ENCODE assay signal across 8 cellular contexts in genomic region chr1:95116666-95117206, GRCh38. TPM values are rescaled to one million over a fixed set of nuclear protein-coding genes. Genes with fewer than 3 reads are reported as not detected.
DNase-seq lines count a peak whose midpoint lies in the region; ATAC-seq and TF ChIP-seq lines count a peak whose summit lies in the region.

No MANE protein-coding gene starts in this region.

- no peaks in the 10 kb centered on the region for H3K36me3 Mint-ChIP-seq in HFFc6 (ENCODE audit: low read depth)

- H3K27ac ChIP-seq in adrenal gland (peak overlapping the region in 4 of 5 donors; percentile 36 to 91 (median 76)), right atrium auricular region (peak overlapping the region; percentile 84 to 91), prostate gland (peak overlapping the region; percentile 78 to 80)

- H3K4me1 ChIP-seq in adrenal gland (replicated peaks in 1 of 2): peaks cover under 1 to 2% of the 10 kb centered on the region in 2 donors
- H3K4me1 ChIP-seq in right atrium auricular region: peaks cover 0 to 19% of the 10 kb centered on the region in 2 donors
- no peaks in the 10 kb centered on the region for H3K4me1 ChIP-seq in prostate gland (replicated peaks)

- peaks cover 28% of the 10 kb centered on the region for H3K27me3 Mint-ChIP-seq in HFFc6 (ENCODE audit: insufficient read depth)

- H3K27ac Mint-ChIP-seq in HFFc6: no peak overlapping the region

- 0 to 4% (median 2%) methylated on average over 15 to 17 of the region's 17 CpGs for WGBS in adrenal gland, 4 donors
- under 1% methylated on average over 17 of the region's 17 CpGs for WGBS in prostate gland

- ATAC-seq in SK-N-SH treated with all-trans-retinoic acid at 6 μM for 48 hours: peak; percentile 85
- no peak for ATAC-seq in HG03565 (IDR thresholded peaks at IDR 0.05; ENCODE audit: unreplicated experiment)

- H3K27me3 ChIP-seq in GM06990 (replicated peaks; ENCODE audit: control insufficient read depth, insufficient read depth, low read length) (no peaks in the 10 kb centered on the region; the same call in none of the 2 replicates), adrenal gland (no peaks in the 10 kb centered on the region), right atrium auricular region (no peaks in the 10 kb centered on the region), prostate gland (replicated peaks; ENCODE audit: insufficient read depth) (no peaks in the 10 kb centered on the region)

- DNase-seq in GM06990 (ENCODE audit: extremely low read depth, insufficient read length): peak; percentile 9
- peak; percentile 13 for DNase-seq in HFFc6
- DNase-seq in NCI-H1048 (lab: John Stamatoyannopoulos, UW): peak; percentile 71
- DNase-seq in adrenal gland: peak; percentile 66 to 83 (median 70)
- DNase-seq in right atrium auricular region (ENCODE audit: low spot score): peak; percentile 75
- peak; percentile 60 for DNase-seq in prostate gland (ENCODE audit: low spot score)

- H3K4me1 Mint-ChIP-seq in HFFc6 (ENCODE audit: low read depth): peaks cover 5% of the 10 kb centered on the region

- no peaks in the 10 kb centered on the region for H3K9me3 Mint-ChIP-seq in HFFc6

- H3K9me3 ChIP-seq in adrenal gland (replicated peaks in 1 of 3) (no peaks in the 10 kb centered on the region), right atrium auricular region (no peaks in the 10 kb centered on the region), prostate gland (no peaks in the 10 kb centered on the region)

- peak overlapping the region; percentile 84 for H3K4me3 Mint-ChIP-seq in HFFc6

- H3K4me3 ChIP-seq in GM06990 (replicated peaks; ENCODE audit: low read depth, low read length) (peak overlapping the region; percentile 62), adrenal gland (peak overlapping the region; percentile 62 to 99 (median 72)), right atrium auricular region (peak overlapping the region; percentile 83), prostate gland (peak overlapping the region; percentile 73 to 79)

- TF ChIP-seq POLR2A in adrenal gland (IDR thresholded peaks at IDR 0.05) (no peak), prostate gland (IDR thresholded peaks at IDR 0.05) (no peak)

- H3K36me3 ChIP-seq in GM06990 (ENCODE audit: control insufficient read depth, insufficient read depth, low read length): no peaks in the 10 kb centered on the region
- H3K36me3 ChIP-seq in adrenal gland (replicated peaks in 1 of 2): no peaks in the 10 kb centered on the region
- no peaks in the 10 kb centered on the region for H3K36me3 ChIP-seq in right atrium auricular region
- no peaks in the 10 kb centered on the region for H3K36me3 ChIP-seq in prostate gland

- TF ChIP-seq CTCF in GM06990 (IDR thresholded peaks at IDR 0.05; ENCODE audit: insufficient read depth, low read length, poor library complexity, severe bottlenecking): peak; percentile 76
- peak; percentile 63 for TF ChIP-seq CTCF in HFFc6 (IDR thresholded peaks at IDR 0.05)
- TF ChIP-seq CTCF in adrenal gland (IDR thresholded peaks at IDR 0.05): peak; percentile 47 to 72 (median 62)
- peak; percentile 75 for TF ChIP-seq CTCF in right atrium auricular region (IDR thresholded peaks at IDR 0.05)
- TF ChIP-seq CTCF in prostate gland (IDR thresholded peaks at IDR 0.05): peak; percentile 25 to 64 (median 50)

- intact Hi-C loops in adrenal gland (cut with DNase I) (no loop called here), prostate gland (cut with DNase I) (loop anchor here (2.0 kb wide), 2 partner anchors 44 to 116 kb away; partner anchors contain the start of gene ALG14)

TF ChIP-seq in SK-N-SH treated with all-trans-retinoic acid at 6 μM for 48 hours, 23 proteins besides CTCF, POLR2A, EP300 and RAD21:
- TF ChIP-seq ZNF8 (CRISPR knock-in tag; IDR thresholded peaks at IDR 0.05): no peak
- TF ChIP-seq GLIS3 (CRISPR knock-in tag; IDR thresholded peaks at IDR 0.05): no peak
- TF ChIP-seq PPARA (CRISPR knock-in tag; IDR thresholded peaks at IDR 0.05; ENCODE audit: borderline replicate concordance): no peak
- TF ChIP-seq TCF4 (CRISPR knock-in tag; IDR thresholded peaks at IDR 0.05; ENCODE audit: borderline replicate concordance): 0 out of 2 replicates have a peak, but pooled peaks have one; percentile 18
- TF ChIP-seq ESRRG (CRISPR knock-in tag; IDR thresholded peaks at IDR 0.05): no peak
- TF ChIP-seq, protein P1, sequence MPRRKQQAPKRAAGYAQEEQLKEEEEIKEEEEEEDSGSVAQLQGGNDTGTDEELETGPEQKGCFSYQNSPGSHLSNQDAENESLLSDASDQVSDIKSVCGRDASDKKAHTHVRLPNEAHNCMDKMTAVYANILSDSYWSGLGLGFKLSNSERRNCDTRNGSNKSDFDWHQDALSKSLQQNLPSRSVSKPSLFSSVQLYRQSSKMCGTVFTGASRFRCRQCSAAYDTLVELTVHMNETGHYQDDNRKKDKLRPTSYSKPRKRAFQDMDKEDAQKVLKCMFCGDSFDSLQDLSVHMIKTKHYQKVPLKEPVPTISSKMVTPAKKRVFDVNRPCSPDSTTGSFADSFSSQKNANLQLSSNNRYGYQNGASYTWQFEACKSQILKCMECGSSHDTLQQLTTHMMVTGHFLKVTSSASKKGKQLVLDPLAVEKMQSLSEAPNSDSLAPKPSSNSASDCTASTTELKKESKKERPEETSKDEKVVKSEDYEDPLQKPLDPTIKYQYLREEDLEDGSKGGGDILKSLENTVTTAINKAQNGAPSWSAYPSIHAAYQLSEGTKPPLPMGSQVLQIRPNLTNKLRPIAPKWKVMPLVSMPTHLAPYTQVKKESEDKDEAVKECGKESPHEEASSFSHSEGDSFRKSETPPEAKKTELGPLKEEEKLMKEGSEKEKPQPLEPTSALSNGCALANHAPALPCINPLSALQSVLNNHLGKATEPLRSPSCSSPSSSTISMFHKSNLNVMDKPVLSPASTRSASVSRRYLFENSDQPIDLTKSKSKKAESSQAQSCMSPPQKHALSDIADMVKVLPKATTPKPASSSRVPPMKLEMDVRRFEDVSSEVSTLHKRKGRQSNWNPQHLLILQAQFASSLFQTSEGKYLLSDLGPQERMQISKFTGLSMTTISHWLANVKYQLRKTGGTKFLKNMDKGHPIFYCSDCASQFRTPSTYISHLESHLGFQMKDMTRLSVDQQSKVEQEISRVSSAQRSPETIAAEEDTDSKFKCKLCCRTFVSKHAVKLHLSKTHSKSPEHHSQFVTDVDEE (CRISPR knock-in tag; IDR thresholded peaks at IDR 0.05): no peak
- TF ChIP-seq ZC3H10 (CRISPR knock-in tag; IDR thresholded peaks at IDR 0.05): no peak
- TF ChIP-seq ZFP3 (CRISPR knock-in tag; IDR thresholded peaks at IDR 0.05): no peak
- no peak for TF ChIP-seq CSDC2 (CRISPR knock-in tag; IDR thresholded peaks at IDR 0.05)
- peak; percentile 86 for TF ChIP-seq ZNF70 (CRISPR knock-in tag; IDR thresholded peaks at IDR 0.05)
- no peak for TF ChIP-seq ZNF565 (CRISPR knock-in tag; conservative IDR thresholded peaks at IDR 0.05; ENCODE audit: low read depth)
TF ChIP-seq in SK-N-SH treated with all-trans-retinoic acid at 6 μM for 48 hours: peak in this region for 2.

RNA-seq across cellular contexts. Expression of gene TLCD4, which starts 0.4 kb away (rescaled TPM):
- total RNA-seq in HFFc6 (2021; fragmentation: NEBNext Ultra II Directional; extraction: Animal tissue kit (Norgen Biotek cat#: 25700)): under 1 TPM; 0.17 to 0.37 (median 0.26) TPM
- total RNA-seq in adrenal gland: 10 to 100 TPM; 15.4 to 41.3 (median 23.4) TPM
- polyA plus RNA-seq in adrenal gland: 10 to 100 TPM in 1 of 3 donors, 1 to 10 TPM in 2; 1.6 to 14.3 (median 3.3) TPM
- 10 to 100 TPM; 33.6 to 42.3 TPM for total RNA-seq in right atrium auricular region
- 1 to 10 TPM; 6.5 to 7.6 TPM for total RNA-seq in prostate gland

RNA-seq across cellular contexts. Expression of gene ALG14, which starts 44.0 kb away (rescaled TPM):
- 10 to 100 TPM in 5 of 6 experiments, 1 to 10 TPM in 1; 8.8 to 14.0 (median 11.9) TPM for total RNA-seq in HFFc6 (2021; fragmentation: NEBNext Ultra II Directional; extraction: Animal tissue kit (Norgen Biotek cat#: 25700))
- total RNA-seq in adrenal gland (10 to 100 TPM in 5 of 8 donors, 1 to 10 TPM in 3; 2.2 to 24.3 (median 14.3) TPM), right atrium auricular region (under 1 TPM; 0.74 to 0.79 TPM), prostate gland (1 to 10 TPM; 2.0 to 2.3 TPM)
- polyA plus RNA-seq in adrenal gland: 10 to 100 TPM in 1 of 3 donors, 1 to 10 TPM in 2; 1.5 to 29.9 (median 3.0) TPM

Comparison
In these comparisons a context has a peak if more than half of its experiments do, and no peak if none do; other contexts are left out.
1. DNase-seq: peak in every context shown above with its lines; median percentile 75 in right atrium auricular region; 71 in NCI-H1048; 70 in adrenal gland; 60 in prostate gland; 13 in HFFc6; 9 in GM06990.
2. RNA of gene TLCD4, which starts 0.4 kb away (total RNA-seq): 33.6 to 42.3 TPM in right atrium auricular region, 15.4 to 41.3 TPM in adrenal gland and 6.5 to 7.6 TPM in prostate gland; 0.17 to 0.37 TPM in HFFc6; every median in the first group is over 4 times any median in the second.
3. Peak in every context shown above with its lines, with median percentiles within 50 percentile points of each other: H3K4me3 ChIP-seq, CTCF ChIP-seq and H3K27ac ChIP-seq.